Comparison of ENCODE assay signal across 7 cellular contexts in the genomic region with DNA sequence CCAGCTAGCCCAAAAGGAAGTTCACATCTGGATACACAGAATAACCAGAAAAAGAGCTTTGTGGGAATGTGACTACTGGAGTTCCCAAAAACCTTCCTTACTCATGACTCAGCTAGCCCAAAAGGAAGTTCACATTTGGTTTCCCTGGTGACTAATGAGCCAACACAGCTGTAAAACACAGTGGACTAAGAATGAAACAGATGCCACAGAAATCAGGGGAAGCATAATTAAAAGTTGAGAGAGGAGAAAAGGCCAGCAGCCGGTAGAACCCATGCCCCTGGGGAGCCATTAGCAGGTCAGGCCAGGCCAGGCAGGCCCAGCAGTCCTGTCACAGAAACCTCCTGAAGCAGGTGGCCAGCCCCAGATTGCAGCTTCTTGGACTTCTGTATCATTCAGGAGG.
DNase-seq lines count a peak whose midpoint lies in the region; ATAC-seq and TF ChIP-seq lines count a peak whose summit lies in the region.

No MANE protein-coding gene starts in this region.

- no peaks in the 10 kb centered on the region for H3K27me3 ChIP-seq in SK-N-SH (ENCODE audit: insufficient read depth)
- no peaks in the 10 kb centered on the region for H3K27me3 ChIP-seq in foreskin keratinocyte
- H3K27me3 ChIP-seq in H7 (ENCODE audit: control insufficient read depth, insufficient read depth, low read length) = no peaks in the 10 kb centered on the region

- no peak for TF ChIP-seq RAD21 in SK-N-SH (IDR thresholded peaks at IDR 0.05; ENCODE audit: low read length)

- peaks cover 21% of the 10 kb centered on the region for H3K4me1 Mint-ChIP-seq in progenitor cell of endocrine pancreas (ENCODE audit: low read depth)

- peak; percentile 53 for DNase-seq in SK-N-SH
- DNase-seq in foreskin keratinocyte = peak; percentile 70 to 87
- no peak for DNase-seq in progenitor cell of endocrine pancreas (ENCODE audit: low spot score, unreplicated experiment)
- DNase-seq in DMS114 treated with DMSO at 0.1 percent for 48 hours (lab: John Stamatoyannopoulos, UW; ENCODE audit: unreplicated experiment) = no peak
- DNase-seq in H7 = no peak

- TF ChIP-seq CTCF in SK-N-SH (IDR thresholded peaks at IDR 0.05) (no peak), foreskin keratinocyte (conservative IDR thresholded peaks at IDR 0.05) (no peak), progenitor cell of endocrine pancreas (IDR thresholded peaks at IDR 0.05; ENCODE audit: unreplicated experiment) (no peak)

- peaks cover 37% of the 10 kb centered on the region for H3K36me3 Mint-ChIP-seq in progenitor cell of endocrine pancreas (ENCODE audit: insufficient read depth)

- H3K4me1 ChIP-seq in SK-N-SH (ENCODE audit: control insufficient read depth in 1 of 2, insufficient read depth in 2 of 2, low read depth in 1 of 2, low read length in 1 of 2) = peaks cover 24 to 39% of the 10 kb centered on the region in 2 experiments
- H3K4me1 ChIP-seq in foreskin keratinocyte = peaks cover 21% of the 10 kb centered on the region

- H3K27ac Mint-ChIP-seq in progenitor cell of endocrine pancreas = peak overlapping the region; percentile 78

- no peaks in the 10 kb centered on the region for H3K9me3 Mint-ChIP-seq in progenitor cell of endocrine pancreas (ENCODE audit: low read depth)

- H3K9ac ChIP-seq in SK-N-SH = peak overlapping the region; percentile 40; the same call in 1 of the 2 replicates

- peaks cover 13% of the 10 kb centered on the region for H3F3A ChIP-seq in SK-N-SH (replicated peaks; ENCODE audit: insufficient read depth)

- H3K4me3 ChIP-seq in SK-N-SH (ENCODE audit: low read depth in 2 of 2, low read length in 1 of 2) (no peak overlapping the region), H7 (ENCODE audit: insufficient read depth, low read depth, low read length) (no peak overlapping the region)

- no peaks in the 10 kb centered on the region for H3K27me3 Mint-ChIP-seq in progenitor cell of endocrine pancreas

- no peaks in the 10 kb centered on the region for H3K9me2 ChIP-seq in SK-N-SH

- peak; percentile 62 to 63; a peak in 2 of 4 replicates for TF ChIP-seq EP300 in SK-N-SH (IDR thresholded peaks at IDR 0.05; ENCODE audit: borderline replicate concordance in 1 of 2, low read depth in 1 of 2, low read length in 1 of 2)

- H3K27ac ChIP-seq in SK-N-SH (ENCODE audit: low read depth in 2 of 2, low read length in 1 of 2) = peak overlapping the region; percentile 81 to 94
- H3K27ac ChIP-seq in foreskin keratinocyte = peak overlapping the region; percentile 31

- H3K36me3 ChIP-seq in SK-N-SH (replicated peaks in 1 of 2; ENCODE audit: control insufficient read depth in 1 of 2, insufficient read depth in 2 of 2, low read length in 1 of 2) (peaks cover 41 to 57% of the 10 kb centered on the region in 2 experiments), H7 (replicated peaks; ENCODE audit: control insufficient read depth, insufficient read depth, low read length) (peaks cover 9% of the 10 kb centered on the region)

- no peaks in the 10 kb centered on the region for H3K9me3 ChIP-seq in SK-N-SH

- ATAC-seq in GM18870 (IDR thresholded peaks at IDR 0.05; ENCODE audit: unreplicated experiment) (peak; percentile 70), HG03354 (IDR thresholded peaks at IDR 0.05; ENCODE audit: poor library complexity, severe bottlenecking, unreplicated experiment) (peak; percentile 65), foreskin keratinocyte (peak; percentile 92)

- H2AFZ ChIP-seq in SK-N-SH (ENCODE audit: low read depth) = no peak overlapping the region

- CTCF ChIA-PET in SK-N-SH (lab: Yijun Ruan, JAX) = interaction anchor here (1.0 to 2.4 kb wide), 3 partner anchors 14 to 159 kb away, joined by 4 to 22 read pairs (median 6); no protein-coding TSS in a partner anchor

- WGBS in SK-N-SH (ENCODE audit: low lambda C conversion rate) = 8% methylated on average over 1 of the region's 1 CpG

- H3K4me2 ChIP-seq in SK-N-SH = peak overlapping the region; percentile 66

- H4K20me1 ChIP-seq in SK-N-SH (ENCODE audit: insufficient read depth) = no peaks in the 10 kb centered on the region

- H3K4me3 Mint-ChIP-seq in progenitor cell of endocrine pancreas (ENCODE audit: low read depth) = no peak overlapping the region

- peaks cover 7% of the 10 kb centered on the region; the same call in 1 of the 2 replicates for H3K79me2 ChIP-seq in SK-N-SH (ENCODE audit: insufficient read depth)

- POLR2A ChIA-PET in SK-N-SH (lab: Yijun Ruan, JAX) = no interaction called here

TF ChIP-seq in SK-N-SH, 30 proteins besides CTCF, POLR2A, EP300 and RAD21 (continues in another document):
- no peak for TF ChIP-seq GABPA (IDR thresholded peaks at IDR 0.05; ENCODE audit: low read depth)
- TF ChIP-seq, protein P1, sequence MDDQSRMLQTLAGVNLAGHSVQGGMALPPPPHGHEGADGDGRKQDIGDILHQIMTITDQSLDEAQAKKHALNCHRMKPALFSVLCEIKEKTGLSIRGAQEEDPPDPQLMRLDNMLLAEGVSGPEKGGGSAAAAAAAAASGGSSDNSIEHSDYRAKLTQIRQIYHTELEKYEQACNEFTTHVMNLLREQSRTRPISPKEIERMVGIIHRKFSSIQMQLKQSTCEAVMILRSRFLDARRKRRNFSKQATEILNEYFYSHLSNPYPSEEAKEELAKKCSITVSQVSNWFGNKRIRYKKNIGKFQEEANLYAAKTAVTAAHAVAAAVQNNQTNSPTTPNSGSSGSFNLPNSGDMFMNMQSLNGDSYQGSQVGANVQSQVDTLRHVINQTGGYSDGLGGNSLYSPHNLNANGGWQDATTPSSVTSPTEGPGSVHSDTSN (IDR thresholded peaks at IDR 0.05) = peak; percentile 40; the same call in 1 of the 2 replicates
- peak; percentile 24 for TF ChIP-seq CHD2 (IDR thresholded peaks at IDR 0.05; ENCODE audit: low read length, partially characterized antibody)
- no peak; the same call in 1 of the 2 replicates for TF ChIP-seq RCOR1 (IDR thresholded peaks at IDR 0.05; ENCODE audit: low read length)
- TF ChIP-seq, protein P2, sequence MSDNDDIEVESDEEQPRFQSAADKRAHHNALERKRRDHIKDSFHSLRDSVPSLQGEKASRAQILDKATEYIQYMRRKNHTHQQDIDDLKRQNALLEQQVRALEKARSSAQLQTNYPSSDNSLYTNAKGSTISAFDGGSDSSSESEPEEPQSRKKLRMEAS (IDR thresholded peaks at IDR 0.05; ENCODE audit: low read depth) = no peak
- TF ChIP-seq TEAD4 (IDR thresholded peaks at IDR 0.05; ENCODE audit: borderline replicate concordance, insufficient read depth) = no peak
- TF ChIP-seq, protein P3, sequence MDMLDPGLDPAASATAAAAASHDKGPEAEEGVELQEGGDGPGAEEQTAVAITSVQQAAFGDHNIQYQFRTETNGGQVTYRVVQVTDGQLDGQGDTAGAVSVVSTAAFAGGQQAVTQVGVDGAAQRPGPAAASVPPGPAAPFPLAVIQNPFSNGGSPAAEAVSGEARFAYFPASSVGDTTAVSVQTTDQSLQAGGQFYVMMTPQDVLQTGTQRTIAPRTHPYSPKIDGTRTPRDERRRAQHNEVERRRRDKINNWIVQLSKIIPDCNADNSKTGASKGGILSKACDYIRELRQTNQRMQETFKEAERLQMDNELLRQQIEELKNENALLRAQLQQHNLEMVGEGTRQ (IDR thresholded peaks at IDR 0.05; ENCODE audit: borderline replicate concordance, low read depth, low read length) = no peak
- peak; percentile 50; the same call in 1 of the 2 replicates for TF ChIP-seq POLR2AphosphoS5 (IDR thresholded peaks at IDR 0.05; ENCODE audit: low read depth, low read length)
- TF ChIP-seq FOSL2 (IDR thresholded peaks at IDR 0.05; ENCODE audit: borderline replicate concordance, low read depth) = peak; percentile 76; the same call in 1 of the 2 replicates
- TF ChIP-seq ELF1 (IDR thresholded peaks at IDR 0.05) = no peak
- TF ChIP-seq, protein P4, sequence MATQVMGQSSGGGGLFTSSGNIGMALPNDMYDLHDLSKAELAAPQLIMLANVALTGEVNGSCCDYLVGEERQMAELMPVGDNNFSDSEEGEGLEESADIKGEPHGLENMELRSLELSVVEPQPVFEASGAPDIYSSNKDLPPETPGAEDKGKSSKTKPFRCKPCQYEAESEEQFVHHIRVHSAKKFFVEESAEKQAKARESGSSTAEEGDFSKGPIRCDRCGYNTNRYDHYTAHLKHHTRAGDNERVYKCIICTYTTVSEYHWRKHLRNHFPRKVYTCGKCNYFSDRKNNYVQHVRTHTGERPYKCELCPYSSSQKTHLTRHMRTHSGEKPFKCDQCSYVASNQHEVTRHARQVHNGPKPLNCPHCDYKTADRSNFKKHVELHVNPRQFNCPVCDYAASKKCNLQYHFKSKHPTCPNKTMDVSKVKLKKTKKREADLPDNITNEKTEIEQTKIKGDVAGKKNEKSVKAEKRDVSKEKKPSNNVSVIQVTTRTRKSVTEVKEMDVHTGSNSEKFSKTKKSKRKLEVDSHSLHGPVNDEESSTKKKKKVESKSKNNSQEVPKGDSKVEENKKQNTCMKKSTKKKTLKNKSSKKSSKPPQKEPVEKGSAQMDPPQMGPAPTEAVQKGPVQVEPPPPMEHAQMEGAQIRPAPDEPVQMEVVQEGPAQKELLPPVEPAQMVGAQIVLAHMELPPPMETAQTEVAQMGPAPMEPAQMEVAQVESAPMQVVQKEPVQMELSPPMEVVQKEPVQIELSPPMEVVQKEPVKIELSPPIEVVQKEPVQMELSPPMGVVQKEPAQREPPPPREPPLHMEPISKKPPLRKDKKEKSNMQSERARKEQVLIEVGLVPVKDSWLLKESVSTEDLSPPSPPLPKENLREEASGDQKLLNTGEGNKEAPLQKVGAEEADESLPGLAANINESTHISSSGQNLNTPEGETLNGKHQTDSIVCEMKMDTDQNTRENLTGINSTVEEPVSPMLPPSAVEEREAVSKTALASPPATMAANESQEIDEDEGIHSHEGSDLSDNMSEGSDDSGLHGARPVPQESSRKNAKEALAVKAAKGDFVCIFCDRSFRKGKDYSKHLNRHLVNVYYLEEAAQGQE (IDR thresholded peaks at IDR 0.05; ENCODE audit: low read depth, low read length) = no peak
- TF ChIP-seq GATA2 (CRISPR knock-in tag; IDR thresholded peaks at IDR 0.05) = no peak
- no peak for TF ChIP-seq NFIC (IDR thresholded peaks at IDR 0.05; ENCODE audit: borderline replicate concordance)
- no peak for TF ChIP-seq FOXM1 (IDR thresholded peaks at IDR 0.05; ENCODE audit: low read depth)
- no peak; the same call in 1 of the 2 replicates for TF ChIP-seq RFX5 (IDR thresholded peaks at IDR 0.05; ENCODE audit: low read length)
- peak; percentile 77 for TF ChIP-seq JUND (IDR thresholded peaks at IDR 0.05)
- peak; percentile 91 for TF ChIP-seq TCF12 (IDR thresholded peaks at IDR 0.05)

Comparison
In these comparisons a context has a peak if more than half of its experiments do, and no peak if none do; other contexts are left out.
1. DNase-seq: peak in SK-N-SH (single experiment) and foreskin keratinocyte (2 of 2); none in progenitor cell of endocrine pancreas (single experiment), DMS114 treated with DMSO at 0.1 percent for 48 hours (single experiment) and H7 (single experiment).
2. Peak in every context shown above with its lines, with median percentiles within 50 percentile points of each other: ATAC-seq.